In the genomic region with DNA sequence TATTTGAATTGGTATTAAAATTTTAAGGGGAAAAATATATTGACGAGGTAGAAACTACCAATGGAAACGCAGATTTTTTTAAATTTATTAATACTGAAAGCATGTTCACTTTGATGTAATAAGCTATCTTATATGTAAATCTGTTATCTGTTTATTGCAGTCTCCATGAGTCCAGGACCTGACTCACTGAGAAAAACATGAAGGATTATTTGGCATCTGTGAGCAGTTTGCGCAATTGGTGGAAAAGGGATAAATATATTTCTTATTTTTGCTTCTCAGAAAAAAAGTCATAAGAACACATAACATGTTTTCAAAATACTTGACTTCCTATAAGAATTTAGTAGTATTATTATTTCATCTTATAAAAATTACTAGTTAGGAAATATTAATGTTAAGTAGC, we compare ENCODE assay signal across 34 cellular contexts.
"Had no signal": no experiment of that assay in that cellular context is flagged by ENCODE, and none has a peak within 500 bp of the region (broad histone marks: within the 10 kb centered on the region; RNA-seq: fewer than 3 reads in every experiment).

No MANE protein-coding gene starts in this region.

- H3K27me3 ChIP-seq: MG63 had no signal

- H3K9me3 ChIP-seq: MG63 had no signal

- H3K36me3 ChIP-seq: MG63 had no signal

- DNase-seq: Karpas-422, Kasumi-1, MG63, MM.1S, MV-4-11, NCI-H1048, NCI-H1092, NCI-H1092 treated with DMSO at 0.1 percent for 48 hours, NCI-H1105, NCI-H1105 treated with DMSO at 0.1 percent for 48 hours, NCI-H1417, NCI-H1417 treated with DMSO at 0.1 percent for 48 hours, NCI-H1436, NCI-H1436 treated with DMSO at 0.1 percent for 48 hours, NCI-H146, NCI-H1694, NCI-H1694 treated with DMSO at 0.1 percent for 48 hours, NCI-H187, NCI-H187 treated with DMSO at 0.1 percent for 48 hours, NCI-H1930, NCI-H2029, NCI-H2029 treated with DMSO at 0.1 percent for 48 hours, NCI-H2081, NCI-H2081 treated with DMSO at 0.1 percent for 48 hours, NCI-H2107, NCI-H2171, NCI-H2171 treated with DMSO at 0.1 percent for 48 hours, NCI-H2227 treated with DMSO at 0.1 percent for 48 hours, NCI-H226, NCI-H345, NCI-H446, NCI-H446 treated with DMSO at 0.1 percent for 48 hours, NCI-H510A, NCI-H510A treated with DMSO at 0.1 percent for 48 hours had no signal

- H3K4me3 ChIP-seq: MG63 had no signal
